In genomic region chr2:216683846-216684245, GRCh38 we compare ENCODE assay signal across 1 cellular context.
TF ChIP-seq lines count a peak whose summit lies in the region.

No MANE protein-coding gene starts in this region.

TF ChIP-seq in IMR-90, 13 proteins besides CTCF, POLR2A, EP300 and RAD21 (continued from another document):
- TF ChIP-seq MAFK (IDR thresholded peaks at IDR 0.05; ENCODE audit: low read depth, low read length) (no peak), CEBPB (IDR thresholded peaks at IDR 0.05; ENCODE audit: low read depth, low read length) (peak; percentile 100), RCOR1 (IDR thresholded peaks at IDR 0.05; ENCODE audit: insufficient replicate concordance, low read length) (no peak), MAZ (IDR thresholded peaks at IDR 0.05; ENCODE audit: borderline replicate concordance, low read depth, low read length) (no peak), SMC3 (IDR thresholded peaks at IDR 0.05; ENCODE audit: low read depth, low read length) (no peak), USF2 (IDR thresholded peaks at IDR 0.05; ENCODE audit: low read depth, low read length) (peak; percentile 76), RFX5 (IDR thresholded peaks at IDR 0.05; ENCODE audit: low read depth, low read length) (no peak), FOS (IDR thresholded peaks at IDR 0.05; ENCODE audit: low read depth, low read length) (0 out of 2 replicates have a peak, but pooled peaks have one; percentile 7)
TF ChIP-seq in IMR-90: peak in this region for 5.
